1 cellular context compared by ENCODE assay signal in genomic region chr12:26823391-26823790, GRCh38.
A peak's percentile ranks its signal among the peaks of the same experiment; 100 is the strongest.
TF ChIP-seq lines count a peak whose summit lies in the region.

No MANE protein-coding gene starts in this region.

TF ChIP-seq in GM12878, 131 proteins besides CTCF, POLR2A, EP300 and RAD21:
- TF ChIP-seq ZBTB40 (IDR thresholded peaks at IDR 0.05; ENCODE audit: borderline replicate concordance) (peak; percentile 56; the same call in 1 of the 2 replicates), TARDBP (IDR thresholded peaks at IDR 0.05; ENCODE audit: borderline replicate concordance) (no peak), CBFB (IDR thresholded peaks at IDR 0.05; ENCODE audit: low read depth) (no peak)
TF ChIP-seq in GM12878: peak in this region for 1.
